In the genomic region with DNA sequence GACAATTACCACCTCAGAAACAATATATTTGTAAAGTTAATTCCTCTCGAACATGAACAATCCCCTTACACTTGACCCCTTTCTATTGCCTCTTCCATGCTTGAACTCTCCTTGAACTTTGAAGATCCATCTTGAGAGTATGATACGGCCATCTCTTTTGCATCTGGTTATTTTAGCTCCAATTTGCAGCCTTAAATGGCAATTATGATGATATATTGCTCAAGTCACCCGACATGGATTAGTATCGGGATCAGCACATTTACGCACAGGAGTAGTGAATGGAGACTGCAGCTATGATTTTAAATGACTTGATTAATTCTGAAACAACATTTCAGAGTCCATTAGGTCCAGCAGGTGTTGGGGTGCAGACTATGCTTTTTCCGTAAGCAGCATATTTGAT, we compare ENCODE assay signal across 17 cellular contexts.
DNase-seq lines count a peak whose midpoint lies in the region; ATAC-seq and TF ChIP-seq lines count a peak whose summit lies in the region.
"Had no signal": no experiment of that assay in that cellular context is flagged by ENCODE, and none has a peak within 500 bp of the region (broad histone marks: within the 10 kb centered on the region; RNA-seq: fewer than 3 reads in every experiment).

No MANE protein-coding gene starts in this region.

- TF ChIP-seq CTCF in prostate gland (IDR thresholded peaks at IDR 0.05) (no peak), type B pancreatic cell (conservative IDR thresholded peaks at IDR 0.05) (no peak)

- H3K27ac ChIP-seq in prostate gland = peak overlapping the region; percentile 70 to 79
- H3K27ac ChIP-seq: BLaER1 treated with 17β-estradiol and CSF1 and Interleukin-3, amounts not matched to agents 10 nM and 100 nM; GM23248 had no signal

- H3K36me3 ChIP-seq in prostate gland = no peaks in the 10 kb centered on the region
- H3K36me3 ChIP-seq: BLaER1 treated with 17β-estradiol and CSF1 and Interleukin-3, amounts not matched to agents 10 nM and 100 nM had no signal

- peak overlapping the region; percentile 38 for H3K4me3 Mint-ChIP-seq in type B pancreatic cell

- no peaks in the 10 kb centered on the region for H3K4me1 ChIP-seq in prostate gland (replicated peaks)
- H3K4me1 ChIP-seq: BLaER1 treated with 17β-estradiol and CSF1 and Interleukin-3, amounts not matched to agents 10 nM and 100 nM had no signal

- ATAC-seq in Right ventricle myocardium superior (ENCODE audit: poor library complexity) = peak; percentile 37
- ATAC-seq in left ventricle myocardium superior = peak; percentile 22
- ATAC-seq: GM12878 had no signal

- H3K27me3 Mint-ChIP-seq in type B pancreatic cell = peaks cover 7% of the 10 kb centered on the region

- intact Hi-C loops in Right ventricle myocardium superior (cut with DNase I) (no loop called here), cardiac septum (cut with DNase I) (no loop called here), left ventricle myocardium superior (cut with micrococcal nuclease) (no loop called here), prostate gland (cut with DNase I) (loop anchor here (10.0 kb wide), 2 partner anchors 92 to 202 kb away; no protein-coding TSS in a partner anchor)

- H3K9me3 ChIP-seq in prostate gland = no peaks in the 10 kb centered on the region

- H3K27ac Mint-ChIP-seq in type B pancreatic cell = peak overlapping the region; percentile 9

- no peaks in the 10 kb centered on the region for H3K36me3 Mint-ChIP-seq in type B pancreatic cell

- no peaks in the 10 kb centered on the region for H3K9me3 Mint-ChIP-seq in type B pancreatic cell

- DNase-seq in Right ventricle myocardium superior = no peak
- DNase-seq in cardiac septum (ENCODE audit: low spot score) = no peak
- no peak for DNase-seq in left ventricle myocardium superior
- no peak for DNase-seq in prostate gland (ENCODE audit: low spot score)
- no peak for DNase-seq in type B pancreatic cell (ENCODE audit: extremely low spot score, unreplicated experiment)
- DNase-seq in stimulated activated CD4-positive, alpha-beta T cell treated with anti-CD3 and anti-CD28 coated beads, Interleukin-12 subunit alpha, Interleukin-12 subunit beta, amount 100 ng/mL, for 4 hours = no peak
- no peak for DNase-seq in D341Med (ENCODE audit: low spot score)
- DNase-seq in DMS114 treated with DMSO at 0.1 percent for 48 hours (lab: John Stamatoyannopoulos, UW; ENCODE audit: unreplicated experiment) = no peak
- DNase-seq: GDM1, GM23248, KG1, NCI-H1436, NCI-H2029, NCI-H774, RPMI8226 had no signal

- TF ChIP-seq POLR2A in prostate gland (IDR thresholded peaks at IDR 0.05) = no peak

- H3K4me3 ChIP-seq in prostate gland = peak overlapping the region in 1 of 2 donors; percentile 7
- H3K4me3 ChIP-seq: BLaER1 treated with 17β-estradiol and CSF1 and Interleukin-3, amounts not matched to agents 10 nM and 100 nM; GM12878; GM23248 had no signal

- WGBS in prostate gland = 46% methylated on average over 6 of the region's 6 CpGs

- H3K27me3 ChIP-seq in prostate gland (replicated peaks; ENCODE audit: insufficient read depth) = no peaks in the 10 kb centered on the region
- H3K27me3 ChIP-seq: BLaER1 treated with 17β-estradiol and CSF1 and Interleukin-3, amounts not matched to agents 10 nM and 100 nM had no signal

- H3K4me1 Mint-ChIP-seq in type B pancreatic cell (ENCODE audit: unreplicated experiment) = peaks cover 21% of the 10 kb centered on the region
